Comparison of ENCODE assay signal across 10 cellular contexts in genomic region chr10:60351191-60351853, GRCh38. TPM values are rescaled to one million over a fixed set of nuclear protein-coding genes. Genes with fewer than 3 reads are reported as not detected.
A peak's percentile ranks its signal among the peaks of the same experiment; 100 is the strongest.
DNase-seq lines count a peak whose midpoint lies in the region; ATAC-seq and TF ChIP-seq lines count a peak whose summit lies in the region.
"Had no signal": no experiment of that assay in that cellular context is flagged by ENCODE, and none has a peak within 500 bp of the region (broad histone marks: within the 10 kb centered on the region; RNA-seq: fewer than 3 reads in every experiment).

No MANE protein-coding gene starts in this region.

- peak overlapping the region; percentile 96 for H3K27ac ChIP-seq in substantia nigra (ENCODE audit: low read depth, low read length, poor library complexity, severe bottlenecking)

- DNase-seq in NCI-H2171 treated with DMSO at 0.1 percent for 48 hours (lab: John Stamatoyannopoulos, UW) = peak; percentile 60
- no peak for DNase-seq in NCI-H2171 (lab: John Stamatoyannopoulos, UW)
- peak in 3 of 49 donors; percentile 26 to 30 (median 29) for DNase-seq in substantia nigra (lab: John Stamatoyannopoulos, UW)
- DNase-seq in NCI-H1930 (lab: John Stamatoyannopoulos, UW) = no peak
- DNase-seq in effector CD8-positive, alpha-beta T cell (lab: John Stamatoyannopoulos, UW) = no peak
- no peak for DNase-seq in left lobe of liver (ENCODE audit: low spot score)
- DNase-seq: activated CD4-positive, CD25-positive, alpha-beta regulatory T cell; NCI-H526 treated with DMSO at 0.1 percent for 48 hours had no signal

- peak; percentile 47 for ATAC-seq in HG02943 (IDR thresholded peaks at IDR 0.05; ENCODE audit: low read depth, unreplicated experiment)
- no peak for ATAC-seq in left lobe of liver

- TF ChIP-seq POLR2A in Raji (IDR thresholded peaks at IDR 0.05; ENCODE audit: insufficient read depth, low read depth, low read length) = 0 out of 2 replicates have a peak, but pooled peaks have one; percentile 18

RNA-seq across cellular contexts. Expression of gene ANK3, which starts 38.4 kb away (rescaled TPM):
- 13.4 TPM for total RNA-seq in left lobe of liver
